In the genomic region with DNA sequence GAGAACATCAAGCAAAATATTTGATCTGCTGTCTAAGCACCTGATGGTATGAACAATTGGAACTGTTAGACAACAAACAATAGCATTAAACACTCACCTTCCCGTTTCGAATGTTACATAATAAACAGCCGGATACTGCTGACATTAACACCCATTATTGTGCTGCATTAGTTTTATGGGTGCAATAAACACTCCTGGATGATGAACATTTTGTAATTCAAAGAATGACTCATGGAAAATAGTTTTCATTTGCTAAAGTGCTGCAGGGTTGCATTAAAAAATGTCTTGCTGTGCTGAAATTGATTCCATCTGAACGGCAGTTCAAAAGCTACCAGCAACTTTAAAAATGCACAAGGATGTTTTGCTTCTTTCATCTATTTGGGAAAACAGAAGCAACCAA, we compare ENCODE assay signal across 15 cellular contexts.
DNase-seq lines count a peak whose midpoint lies in the region; ATAC-seq lines count a peak whose summit lies in the region.
"Had no signal": no experiment of that assay in that cellular context is flagged by ENCODE, and none has a peak within 500 bp of the region (broad histone marks: within the 10 kb centered on the region; RNA-seq: fewer than 3 reads in every experiment).

No MANE protein-coding gene starts in this region.

- DNase-seq in NOMO-1 treated with DMSO at 0.1 percent for 48 hours (lab: John Stamatoyannopoulos, UW; ENCODE audit: unreplicated experiment) = peak; percentile 29
- no peak for DNase-seq in NOMO-1 treated with dmso at 0.1 percent for 144 hours (lab: John Stamatoyannopoulos, UW; ENCODE audit: unreplicated experiment)
- peak; percentile 62 for DNase-seq in NCI-H345 (lab: John Stamatoyannopoulos, UW)
- peak; percentile 63 to 76 for DNase-seq in dermis microvascular lymphatic vessel endothelial cell (ENCODE audit: low read depth in 2 of 2)
- no peak for DNase-seq in NK-92 treated with Interleukin-12 subunit alpha and Interleukin-12 subunit beta, amount 100 ng/mL, for 24 hours (lab: John Stamatoyannopoulos, UW)
- no peak for DNase-seq in activated naive CD4-positive, alpha-beta T cell treated with anti-CD3 and anti-CD28 coated beads, Interleukin-2, amount 50 U/mL, for 72 hours (ENCODE audit: low spot score in 2 of 2)
- DNase-seq in activated T-helper 1 cell treated with anti-CD3 and anti-CD28 coated beads, Interleukin-12 subunit alpha, Interleukin-12 subunit beta, Interleukin-2, Interleukin-4 antibody, amounts not matched to agents 30 ng/mL and 10 ng/mL and 1 ng/mL, durations not matched to agents 14 hours and 24 hours and 36 hours (ENCODE audit: low spot score) = no peak
- DNase-seq: ACHN; activated naive CD4-positive, alpha-beta T cell treated with Interleukin-2 at 50 U/mL for 16 hours; cerebellar nuclear complex; Karpas-422; NCI-H524 treated with DMSO at 0.1 percent for 48 hours; SJCRH30 had no signal

- no peaks in the 10 kb centered on the region for H3K27me3 Mint-ChIP-seq in activated T-helper 1 cell treated with anti-CD3 and anti-CD28 coated beads, Interleukin-12 subunit alpha, Interleukin-12 subunit beta, Interleukin-2, Interleukin-4 antibody, amounts not matched to agents 30 ng/mL and 10 ng/mL and 1 ng/mL, durations not matched to agents 14 hours and 24 hours and 36 hours (ENCODE audit: insufficient read depth)

- H3K4me1 Mint-ChIP-seq in activated T-helper 1 cell treated with anti-CD3 and anti-CD28 coated beads, Interleukin-12 subunit alpha, Interleukin-12 subunit beta, Interleukin-2, Interleukin-4 antibody, amounts not matched to agents 30 ng/mL and 10 ng/mL and 1 ng/mL, durations not matched to agents 14 hours and 24 hours and 36 hours (ENCODE audit: low read depth) = no peaks in the 10 kb centered on the region

- H3K36me3 Mint-ChIP-seq in activated naive CD4-positive, alpha-beta T cell treated with anti-CD3 and anti-CD28 coated beads, Interleukin-2, amount 50 U/mL, for 72 hours = no peaks in the 10 kb centered on the region
- no peaks in the 10 kb centered on the region for H3K36me3 Mint-ChIP-seq in activated T-helper 1 cell treated with anti-CD3 and anti-CD28 coated beads, Interleukin-12 subunit alpha, Interleukin-12 subunit beta, Interleukin-2, Interleukin-4 antibody, amounts not matched to agents 30 ng/mL and 10 ng/mL and 1 ng/mL, durations not matched to agents 14 hours and 24 hours and 36 hours (ENCODE audit: low read depth)
- H3K36me3 Mint-ChIP-seq: mesothelial cell of epicardium had no signal

- H3K27ac Mint-ChIP-seq in activated naive CD4-positive, alpha-beta T cell treated with anti-CD3 and anti-CD28 coated beads, Interleukin-2, amount 50 U/mL, for 72 hours = no peak overlapping the region
- H3K27ac Mint-ChIP-seq in activated T-helper 1 cell treated with anti-CD3 and anti-CD28 coated beads, Interleukin-12 subunit alpha, Interleukin-12 subunit beta, Interleukin-2, Interleukin-4 antibody, amounts not matched to agents 30 ng/mL and 10 ng/mL and 1 ng/mL, durations not matched to agents 14 hours and 24 hours and 36 hours = no peak overlapping the region
- H3K27ac Mint-ChIP-seq: mesothelial cell of epicardium had no signal

- H3K9me3 Mint-ChIP-seq in activated naive CD4-positive, alpha-beta T cell treated with anti-CD3 and anti-CD28 coated beads, Interleukin-2, amount 50 U/mL, for 72 hours = no peaks in the 10 kb centered on the region
- no peaks in the 10 kb centered on the region for H3K9me3 Mint-ChIP-seq in activated T-helper 1 cell treated with anti-CD3 and anti-CD28 coated beads, Interleukin-12 subunit alpha, Interleukin-12 subunit beta, Interleukin-2, Interleukin-4 antibody, amounts not matched to agents 30 ng/mL and 10 ng/mL and 1 ng/mL, durations not matched to agents 14 hours and 24 hours and 36 hours
- H3K9me3 Mint-ChIP-seq: mesothelial cell of epicardium had no signal

- no peak overlapping the region for H3K4me3 Mint-ChIP-seq in activated T-helper 1 cell treated with anti-CD3 and anti-CD28 coated beads, Interleukin-12 subunit alpha, Interleukin-12 subunit beta, Interleukin-2, Interleukin-4 antibody, amounts not matched to agents 30 ng/mL and 10 ng/mL and 1 ng/mL, durations not matched to agents 14 hours and 24 hours and 36 hours
- H3K4me3 Mint-ChIP-seq: mesothelial cell of epicardium had no signal

- no peak for ATAC-seq in activated naive CD4-positive, alpha-beta T cell treated with anti-CD3 and anti-CD28 coated beads, Interleukin-2, amount 50 U/mL, for 72 hours
- no peak for ATAC-seq in GM19328 (IDR thresholded peaks at IDR 0.05; ENCODE audit: unreplicated experiment)

- intact Hi-C loops in activated T-helper 1 cell treated with anti-CD3 and anti-CD28 coated beads, Interleukin-12 subunit alpha, Interleukin-12 subunit beta, Interleukin-2, Interleukin-4 antibody, amounts not matched to agents 30 ng/mL and 10 ng/mL and 1 ng/mL, durations not matched to agents 14 hours and 24 hours and 36 hours (cut with micrococcal nuclease) = no loop called here

Comparison
In these comparisons a context has a peak if more than half of its experiments do, and no peak if none do; other contexts are left out.
1. DNase-seq: peak in NOMO-1 treated with DMSO at 0.1 percent for 48 hours (single experiment), NCI-H345 (single experiment) and dermis microvascular lymphatic vessel endothelial cell (2 of 2); none in NOMO-1 treated with dmso at 0.1 percent for 144 hours (single experiment), NK-92 treated with Interleukin-12 subunit alpha and Interleukin-12 subunit beta, amount 100 ng/mL, for 24 hours (single experiment), activated naive CD4-positive, alpha-beta T cell treated with anti-CD3 and anti-CD28 coated beads, Interleukin-2, amount 50 U/mL, for 72 hours (0 of 2) and activated T-helper 1 cell treated with anti-CD3 and anti-CD28 coated beads, Interleukin-12 subunit alpha, Interleukin-12 subunit beta, Interleukin-2, Interleukin-4 antibody, amounts not matched to agents 30 ng/mL and 10 ng/mL and 1 ng/mL, durations not matched to agents 14 hours and 24 hours and 36 hours (single experiment).